ENCODE assay signal across 9 cellular contexts in genomic region chr22:44448271-44448780, GRCh38. TPM values are rescaled to one million over a fixed set of nuclear protein-coding genes. Genes with fewer than 3 reads are reported as not detected.
DNase-seq lines count a peak whose midpoint lies in the region; ATAC-seq and TF ChIP-seq lines count a peak whose summit lies in the region.
"Had no signal": no experiment of that assay in that cellular context is flagged by ENCODE, and none has a peak within 500 bp of the region (broad histone marks: within the 10 kb centered on the region; RNA-seq: fewer than 3 reads in every experiment).

No MANE protein-coding gene starts in this region.

- H3K4me1 Mint-ChIP-seq in stimulated activated naive B cell treated with anti-CD40 and anti-IgM and Interleukin-4, amounts not matched to agents 10 μg/mL and 1 μg/mL and 100 μg/mL, for 72 hours: peaks cover 0 to 4% of the 10 kb centered on the region in 2 donors
- H3K4me1 Mint-ChIP-seq: memory B cell had no signal

- no peaks in the 10 kb centered on the region for H3K27me3 Mint-ChIP-seq in stimulated activated naive B cell treated with anti-CD40 and anti-IgM and Interleukin-4, amounts not matched to agents 10 μg/mL and 1 μg/mL and 100 μg/mL, for 72 hours

- intact Hi-C loops in posterior vena cava (cut with DNase I): no loop called here

- H3K4me3 ChIP-seq in fibroblast of the aortic adventitia (ENCODE audit: low read depth, low read length): no peak overlapping the region

- TF ChIP-seq CTCF in fibroblast of the aortic adventitia (IDR thresholded peaks at IDR 0.05; ENCODE audit: insufficient read depth, low read length): no peak

- no peak overlapping the region for H3K4me3 Mint-ChIP-seq in stimulated activated naive B cell treated with anti-CD40 and anti-IgM and Interleukin-4, amounts not matched to agents 10 μg/mL and 1 μg/mL and 100 μg/mL, for 72 hours
- H3K4me3 Mint-ChIP-seq: memory B cell had no signal

- no peak for ATAC-seq in HG03521 (IDR thresholded peaks at IDR 0.05; ENCODE audit: unreplicated experiment)
- no peak for ATAC-seq in stimulated activated naive B cell treated with anti-CD40 and anti-IgM and Interleukin-4, amounts not matched to agents 10 μg/mL and 1 μg/mL and 100 μg/mL, for 72 hours (replicated peaks)

- H3K36me3 Mint-ChIP-seq in stimulated activated naive B cell treated with anti-CD40 and anti-IgM and Interleukin-4, amounts not matched to agents 10 μg/mL and 1 μg/mL and 100 μg/mL, for 72 hours: peaks cover 0 to 3% of the 10 kb centered on the region in 2 donors
- H3K36me3 Mint-ChIP-seq: memory B cell had no signal

- H3K27ac Mint-ChIP-seq in stimulated activated naive B cell treated with anti-CD40 and anti-IgM and Interleukin-4, amounts not matched to agents 10 μg/mL and 1 μg/mL and 100 μg/mL, for 72 hours: no peak overlapping the region
- H3K27ac Mint-ChIP-seq: memory B cell had no signal

- H3K9me3 Mint-ChIP-seq in stimulated activated naive B cell treated with anti-CD40 and anti-IgM and Interleukin-4, amounts not matched to agents 10 μg/mL and 1 μg/mL and 100 μg/mL, for 72 hours: peaks cover 3 to 5% of the 10 kb centered on the region in 2 donors

- DNase-seq in DMS153 (lab: John Stamatoyannopoulos, UW): peak; percentile 51
- DNase-seq in NCI-H69 (lab: John Stamatoyannopoulos, UW): peak; percentile 94
- peak; percentile 96 for DNase-seq in fibroblast of the aortic adventitia (ENCODE audit: low read depth)
- DNase-seq in posterior vena cava (ENCODE audit: low spot score): peak; percentile 95
- DNase-seq in NCI-H510A treated with DMSO at 0.1 percent for 48 hours (lab: John Stamatoyannopoulos, UW): no peak
- no peak for DNase-seq in GDM1 (lab: John Stamatoyannopoulos, UW)
- DNase-seq in stimulated activated naive B cell treated with anti-CD40 and anti-IgM and Interleukin-4, amounts not matched to agents 10 μg/mL and 1 μg/mL and 100 μg/mL, for 72 hours: no peak

RNA-seq across cellular contexts. Expression of gene RTL6, which starts 49.7 kb away (rescaled TPM):
- total RNA-seq in fibroblast of the aortic adventitia (ENCODE audit: low replicate concordance): 14.3 and 28.7 TPM in 2 replicates
- total RNA-seq in posterior vena cava: 10 to 100 TPM; 18.2 to 21.1 TPM

Comparison
In these comparisons a context has a peak if more than half of its experiments do, and no peak if none do; other contexts are left out.
1. DNase-seq: peak in DMS153 (single experiment), NCI-H69 (single experiment), fibroblast of the aortic adventitia (single experiment) and posterior vena cava (single experiment); none in NCI-H510A treated with DMSO at 0.1 percent for 48 hours (single experiment), GDM1 (single experiment) and stimulated activated naive B cell treated with anti-CD40 and anti-IgM and Interleukin-4, amounts not matched to agents 10 μg/mL and 1 μg/mL and 100 μg/mL, for 72 hours (single experiment).